Comparison of ENCODE assay signal across 33 cellular contexts in the genomic region with DNA sequence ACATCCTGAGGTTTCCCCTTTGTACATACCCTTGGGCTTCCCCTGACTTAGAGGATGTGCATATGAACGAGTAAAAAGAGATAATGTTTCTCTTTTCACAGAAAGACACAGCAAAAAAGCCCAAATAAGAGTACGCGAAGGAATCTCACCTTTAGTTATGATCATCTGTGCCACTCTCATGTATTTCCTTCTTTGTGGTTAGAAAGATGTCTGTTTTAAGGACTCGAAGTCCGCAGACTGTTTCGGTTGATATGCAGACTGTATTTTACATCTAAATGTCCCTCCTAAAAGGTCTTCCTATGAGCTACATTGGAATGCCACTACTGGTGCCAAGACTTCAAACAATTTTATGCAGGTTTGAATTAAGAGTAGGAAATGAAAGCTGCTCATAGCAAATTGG.
"Had no signal": no experiment of that assay in that cellular context is flagged by ENCODE, and none has a peak within 500 bp of the region (broad histone marks: within the 10 kb centered on the region; RNA-seq: fewer than 3 reads in every experiment).

No MANE protein-coding gene starts in this region.

- H3K4me3 ChIP-seq: adrenal gland, body of pancreas, colonic mucosa, esophagus squamous epithelium had no signal

- H3K4me3 Mint-ChIP-seq: activated B cell treated with CpG ODN at 0.5 μM for 24 hours; activated CD8-positive, alpha-beta T cell treated with anti-CD3 and anti-CD28 coated beads for 36 hours; activated naive CD8-positive, alpha-beta T cell treated with anti-CD3 and anti-CD28 coated beads for 36 hours; activated naive CD8-positive, alpha-beta T cell treated with anti-CD3 and anti-CD28 coated beads, Interleukin-2, amount 50 U/mL, for 24 hours; activated T-cell treated with anti-CD3 and anti-CD28 coated beads, Interleukin-2, amount 50 U/mL, for 4 hours; activated T-helper 17 cell treated with anti-CD3 and anti-CD28 coated beads, Interleukin-2, amount 50 U/mL, for 72 hours; T-helper 2 cell treated with Interferon-gamma antibody and Interleukin-4, amounts not matched to agents 5 μg/mL and 100 μg/mL, for 36 hours had no signal

- H3K27ac ChIP-seq: adrenal gland, body of pancreas, colonic mucosa, epithelial cell of prostate, esophagus squamous epithelium, WERI-Rb-1 had no signal

- H3K9me3 Mint-ChIP-seq: activated B cell treated with CpG ODN at 0.5 μM for 24 hours; activated CD8-positive, alpha-beta T cell treated with anti-CD3 and anti-CD28 coated beads for 36 hours; activated naive CD8-positive, alpha-beta T cell treated with anti-CD3 and anti-CD28 coated beads for 36 hours; activated naive CD8-positive, alpha-beta T cell treated with anti-CD3 and anti-CD28 coated beads, Interleukin-2, amount 50 U/mL, for 24 hours; activated T-cell treated with anti-CD3 and anti-CD28 coated beads, Interleukin-2, amount 50 U/mL, for 4 hours; activated T-helper 17 cell treated with anti-CD3 and anti-CD28 coated beads, Interleukin-2, amount 50 U/mL, for 72 hours had no signal

- H3K36me3 Mint-ChIP-seq: activated naive CD8-positive, alpha-beta T cell treated with anti-CD3 and anti-CD28 coated beads for 36 hours had no signal

- H3K4me1 Mint-ChIP-seq: activated B cell treated with CpG ODN at 0.5 μM for 24 hours; activated T-helper 17 cell treated with anti-CD3 and anti-CD28 coated beads, Interleukin-2, amount 50 U/mL, for 72 hours had no signal

- H3K27me3 Mint-ChIP-seq: activated B cell treated with CpG ODN at 0.5 μM for 24 hours had no signal

- H3K4me1 ChIP-seq: adrenal gland, body of pancreas, colonic mucosa, esophagus squamous epithelium had no signal

- H3K27me3 ChIP-seq: adrenal gland, body of pancreas, colonic mucosa, esophagus squamous epithelium had no signal

- H3K36me3 ChIP-seq: adrenal gland, colonic mucosa, esophagus squamous epithelium, WERI-Rb-1 had no signal

- H3K9me3 ChIP-seq: adrenal gland, body of pancreas, colonic mucosa, esophagus squamous epithelium had no signal

- FAIRE-seq: endometrium, endothelial cell of umbilical vein, frontal cortex had no signal

- ATAC-seq: activated CD4-positive, CD25-positive, alpha-beta regulatory T cell treated with anti-CD3 and anti-CD28 coated beads, Interleukin-2, amount 50 U/mL, for 24 hours; activated CD8-positive, alpha-beta T cell treated with anti-CD3 and anti-CD28 coated beads for 36 hours; activated naive CD8-positive, alpha-beta T cell treated with anti-CD3 and anti-CD28 coated beads, Interleukin-2, amount 50 U/mL, for 24 hours; activated T-cell treated with anti-CD3 and anti-CD28 coated beads, Interleukin-2, amount 50 U/mL, for 4 hours; activated T-helper 17 cell treated with anti-CD3 and anti-CD28 coated beads, Interleukin-2, amount 50 U/mL, for 72 hours; body of pancreas had no signal

- DNase-seq: activated B cell treated with CpG ODN at 0.5 μM for 24 hours; activated CD4-positive, alpha-beta T cell treated with anti-CD3 and anti-CD28 coated beads for 48 hours; activated CD4-positive, alpha-beta T cell treated with anti-CD3 and anti-CD28 coated beads, Interleukin-2, amount 50 U/mL, for 1 hour; activated CD4-positive, alpha-beta T cell treated with anti-CD3 and anti-CD28 coated beads, Interleukin-2, amount 50 U/mL, for 48 hours; activated CD8-positive, alpha-beta memory T cell treated with anti-CD3 and anti-CD28 coated beads for 24 hours; activated CD8-positive, alpha-beta T cell treated with anti-CD3 and anti-CD28 coated beads for 36 hours; activated effector memory CD4-positive, alpha-beta T cell treated with Interleukin-2 at 50 U/mL for 16 hours; activated gamma-delta T cell treated with Interleukin-2 at 50 U/mL for 16 hours; activated naive CD4-positive, alpha-beta T cell treated with anti-CD3 and anti-CD28 coated beads, Interleukin-2, amount 50 U/mL, for 16 hours; activated naive CD4-positive, alpha-beta T cell treated with Interleukin-2 at 50 U/mL for 16 hours; activated naive CD8-positive, alpha-beta T cell treated with anti-CD3 and anti-CD28 coated beads for 36 hours; activated naive CD8-positive, alpha-beta T cell treated with anti-CD3 and anti-CD28 coated beads, Interleukin-2, amount 50 U/mL, for 24 hours; activated T-cell treated with anti-CD3 and anti-CD28 coated beads, Interleukin-2, amount 50 U/mL, for 4 hours; adrenal gland; amygdala; aorta; body of pancreas; central memory CD4-positive, alpha-beta T cell; cerebellar nuclear complex; colonic mucosa; effector CD8-positive, alpha-beta T cell; esophagus squamous epithelium; head of caudate nucleus; hippocampal formation; T1000; WERI-Rb-1 had no signal

- H3K27ac Mint-ChIP-seq: activated B cell treated with CpG ODN at 0.5 μM for 24 hours; activated CD8-positive, alpha-beta T cell treated with anti-CD3 and anti-CD28 coated beads for 36 hours; activated naive CD8-positive, alpha-beta T cell treated with anti-CD3 and anti-CD28 coated beads for 36 hours; activated naive CD8-positive, alpha-beta T cell treated with anti-CD3 and anti-CD28 coated beads, Interleukin-2, amount 50 U/mL, for 24 hours; activated T-helper 17 cell treated with anti-CD3 and anti-CD28 coated beads, Interleukin-2, amount 50 U/mL, for 72 hours; T-helper 2 cell treated with Interferon-gamma antibody and Interleukin-4, amounts not matched to agents 5 μg/mL and 100 μg/mL, for 36 hours had no signal
